In genomic region chr17:43832168-43832975, GRCh38 we compare ENCODE assay signal across 8 cellular contexts. TPM values are rescaled to one million over a fixed set of nuclear protein-coding genes. Genes with fewer than 3 reads are reported as not detected.
DNase-seq lines count a peak whose midpoint lies in the region; ATAC-seq and TF ChIP-seq lines count a peak whose summit lies in the region.

No MANE protein-coding gene starts in this region.

- peaks cover 18% of the 10 kb centered on the region for H3K27me3 ChIP-seq in CD4-positive, alpha-beta T cell (ENCODE audit: control insufficient read depth, insufficient read depth, low read length)
- peaks cover 29% of the 10 kb centered on the region for H3K27me3 ChIP-seq in HUES64 (ENCODE audit: insufficient read depth, low read length)

- no peak overlapping the region for H3K27ac Mint-ChIP-seq in CD4-positive, alpha-beta T cell
- no peak overlapping the region for H3K27ac Mint-ChIP-seq in activated CD4-positive, alpha-beta memory T cell treated with anti-CD3 and anti-CD28 coated beads for 36 hours
- no peak overlapping the region for H3K27ac Mint-ChIP-seq in natural killer cell treated with Interleukin-12 subunit alpha and Interleukin-12 subunit beta and Interleukin-15 and Interleukin-18, amount 100 ng/mL, for 72 hours

- peaks cover 49% of the 10 kb centered on the region for H3K27me3 Mint-ChIP-seq in CD4-positive, alpha-beta T cell
- H3K27me3 Mint-ChIP-seq in activated CD4-positive, alpha-beta memory T cell treated with anti-CD3 and anti-CD28 coated beads for 36 hours, result peaks cover 22% of the 10 kb centered on the region
- H3K27me3 Mint-ChIP-seq in natural killer cell treated with Interleukin-12 subunit alpha and Interleukin-12 subunit beta and Interleukin-15 and Interleukin-18, amount 100 ng/mL, for 72 hours, result peaks cover 23 to 32% of the 10 kb centered on the region in 2 donors

- 8% methylated on average over 50 of the region's 51 CpGs for WGBS in HUES64

- H3K4me1 ChIP-seq in HUES64 (ENCODE audit: insufficient read depth, low read length), result no peaks in the 10 kb centered on the region

- H3K9me3 Mint-ChIP-seq in CD4-positive, alpha-beta T cell, result no peaks in the 10 kb centered on the region
- H3K9me3 Mint-ChIP-seq in activated CD4-positive, alpha-beta memory T cell treated with anti-CD3 and anti-CD28 coated beads for 36 hours, result no peaks in the 10 kb centered on the region
- H3K9me3 Mint-ChIP-seq in natural killer cell treated with Interleukin-12 subunit alpha and Interleukin-12 subunit beta and Interleukin-15 and Interleukin-18, amount 100 ng/mL, for 72 hours, result no peaks in the 10 kb centered on the region

- H3K4me3 Mint-ChIP-seq in CD4-positive, alpha-beta T cell, result peak overlapping the region; percentile 77
- peak overlapping the region; percentile 70 for H3K4me3 Mint-ChIP-seq in activated CD4-positive, alpha-beta memory T cell treated with anti-CD3 and anti-CD28 coated beads for 36 hours
- peak overlapping the region; percentile 54 for H3K4me3 Mint-ChIP-seq in natural killer cell treated with Interleukin-12 subunit alpha and Interleukin-12 subunit beta and Interleukin-15 and Interleukin-18, amount 100 ng/mL, for 72 hours

- POLR2A ChIA-PET in CD4-positive, alpha-beta T cell (lab: Charles Lee), result no interaction called here
- POLR2A ChIA-PET in activated CD4-positive, alpha-beta memory T cell treated with anti-CD3 and anti-CD28 coated beads for 36 hours (lab: Charles Lee), result no interaction called here

- peak; percentile 7 for ATAC-seq in CD4-positive, alpha-beta T cell (ENCODE audit: poor library complexity)
- peak in 1 of 2 donors; percentile 31 for ATAC-seq in natural killer cell treated with Interleukin-12 subunit alpha and Interleukin-12 subunit beta and Interleukin-15 and Interleukin-18, amount 100 ng/mL, for 72 hours
- ATAC-seq in HG02759 (IDR thresholded peaks at IDR 0.05; ENCODE audit: unreplicated experiment), result no peak

- intact Hi-C loops in CD4-positive, alpha-beta T cell (cut with DNase I, micrococcal nuclease), result no loop called here
- intact Hi-C loops in activated CD4-positive, alpha-beta memory T cell treated with anti-CD3 and anti-CD28 coated beads for 36 hours (cut with micrococcal nuclease), result no loop called here

- H3K27ac ChIP-seq in CD4-positive, alpha-beta T cell (ENCODE audit: low read depth, low read length), result no peak overlapping the region
- no peak overlapping the region for H3K27ac ChIP-seq in HUES64 (ENCODE audit: low read depth, low read length)

- 0 out of 2 replicates have a peak overlapping the region, but pooled peaks have one; percentile 42 for H3K9ac ChIP-seq in HUES64 (ENCODE audit: low read depth, low read length)

- H3K4me3 ChIP-seq in HUES64 (ENCODE audit: low read length) (peak overlapping the region; percentile 65), fibroblast of mammary gland (ENCODE audit: control insufficient read depth, low read depth, low read length) (peak overlapping the region; percentile 53)

- H3K36me3 ChIP-seq in HUES64 (ENCODE audit: insufficient read depth, low read length), result peaks cover 4% of the 10 kb centered on the region

- peak in 3 of 10 experiments; percentile 1 to 36 (median 3) for DNase-seq in CD4-positive, alpha-beta T cell
- peak; percentile 25 for DNase-seq in activated CD4-positive, alpha-beta memory T cell treated with anti-CD3 and anti-CD28 coated beads for 36 hours
- peak; percentile 75 for DNase-seq in fibroblast of mammary gland (ENCODE audit: low read depth)
- no peak for DNase-seq in natural killer cell treated with Interleukin-12 subunit alpha and Interleukin-12 subunit beta and Interleukin-15 and Interleukin-18, amount 100 ng/mL, for 72 hours (ENCODE audit: low spot score)
- no peak for DNase-seq in cerebellar cortex (ENCODE audit: low spot score)
- no peak for DNase-seq in NCI-H1930 (lab: John Stamatoyannopoulos, UW)

- H3K36me3 Mint-ChIP-seq in CD4-positive, alpha-beta T cell (ENCODE audit: low read depth), result no peaks in the 10 kb centered on the region
- no peaks in the 10 kb centered on the region for H3K36me3 Mint-ChIP-seq in activated CD4-positive, alpha-beta memory T cell treated with anti-CD3 and anti-CD28 coated beads for 36 hours
- no peaks in the 10 kb centered on the region for H3K36me3 Mint-ChIP-seq in natural killer cell treated with Interleukin-12 subunit alpha and Interleukin-12 subunit beta and Interleukin-15 and Interleukin-18, amount 100 ng/mL, for 72 hours

- H3K4me1 Mint-ChIP-seq in CD4-positive, alpha-beta T cell (ENCODE audit: low read depth), result peaks cover 12% of the 10 kb centered on the region
- H3K4me1 Mint-ChIP-seq in activated CD4-positive, alpha-beta memory T cell treated with anti-CD3 and anti-CD28 coated beads for 36 hours (ENCODE audit: low read depth), result peaks cover 22% of the 10 kb centered on the region
- peaks cover 12 to 14% of the 10 kb centered on the region in 2 donors for H3K4me1 Mint-ChIP-seq in natural killer cell treated with Interleukin-12 subunit alpha and Interleukin-12 subunit beta and Interleukin-15 and Interleukin-18, amount 100 ng/mL, for 72 hours (ENCODE audit: low read depth in 2 of 2)

- H3K9me3 ChIP-seq in CD4-positive, alpha-beta T cell (ENCODE audit: control insufficient read depth, low read length), result no peaks in the 10 kb centered on the region
- peaks cover 7% of the 10 kb centered on the region; the same call in 1 of the 2 replicates for H3K9me3 ChIP-seq in HUES64 (ENCODE audit: insufficient read depth, low read depth, low read length)

- CTCF ChIA-PET in CD4-positive, alpha-beta T cell (lab: Charles Lee), result interaction anchor here (0.7 kb wide), 1 partner anchor 14 kb away, joined by 3 read pairs; no protein-coding TSS in a partner anchor
- CTCF ChIA-PET in activated CD4-positive, alpha-beta memory T cell treated with anti-CD3 and anti-CD28 coated beads for 36 hours (lab: Charles Lee), result interaction anchor here (1.3 kb wide), 1 partner anchor 12 kb away, joined by 5 read pairs; no protein-coding TSS in a partner anchor

- no peak for TF ChIP-seq CTCF in CD4-positive, alpha-beta T cell (IDR thresholded peaks at IDR 0.05)
- no peak for TF ChIP-seq CTCF in fibroblast of mammary gland (conservative IDR thresholded peaks at IDR 0.05; ENCODE audit: control insufficient read depth, insufficient read depth, low read depth, low read length)

RNA-seq across cellular contexts. Expression of gene MPP3, which starts 0.6 kb away (rescaled TPM):
- total RNA-seq in CD4-positive, alpha-beta T cell, result under 1 TPM in 1 of 2 experiments, not detected in 1; 0.14 TPM
- polyA plus RNA-seq in HUES64 (2013, experiment 1 of 2), result 3.7 TPM
- polyA plus RNA-seq in HUES64 (2013, experiment 2 of 2), result 3.9 TPM
- total RNA-seq in activated CD4-positive, alpha-beta memory T cell treated with anti-CD3 and anti-CD28 coated beads for 36 hours, result under 1 TPM; 0.41 to 0.62 TPM
- total RNA-seq in natural killer cell treated with Interleukin-12 subunit alpha and Interleukin-12 subunit beta and Interleukin-15 and Interleukin-18, amount 100 ng/mL, for 72 hours, result not detected

RNA-seq across cellular contexts. Expression of gene CD300LG, which starts 14.6 kb away (rescaled TPM):
- total RNA-seq in CD4-positive, alpha-beta T cell, result not detected
- polyA plus RNA-seq in HUES64 (2013, experiment 1 of 2), result not detected
- polyA plus RNA-seq in HUES64 (2013, experiment 2 of 2), result not detected
- total RNA-seq in activated CD4-positive, alpha-beta memory T cell treated with anti-CD3 and anti-CD28 coated beads for 36 hours, result not detected
- total RNA-seq in natural killer cell treated with Interleukin-12 subunit alpha and Interleukin-12 subunit beta and Interleukin-15 and Interleukin-18, amount 100 ng/mL, for 72 hours, result not detected

RNA-seq across cellular contexts. Expression of gene CFAP97D1, which starts 52.1 kb away (rescaled TPM):
- total RNA-seq in CD4-positive, alpha-beta T cell, result not detected
- polyA plus RNA-seq in HUES64 (2013, experiment 1 of 2), result not detected
- not detected for polyA plus RNA-seq in HUES64 (2013, experiment 2 of 2)
- total RNA-seq in activated CD4-positive, alpha-beta memory T cell treated with anti-CD3 and anti-CD28 coated beads for 36 hours, result not detected
- total RNA-seq in natural killer cell treated with Interleukin-12 subunit alpha and Interleukin-12 subunit beta and Interleukin-15 and Interleukin-18, amount 100 ng/mL, for 72 hours, result not detected

RNA-seq across cellular contexts. Expression of gene DUSP3, which starts 53.6 kb away (rescaled TPM):
- total RNA-seq in CD4-positive, alpha-beta T cell, result 10 to 100 TPM; 10.6 to 12.6 TPM
- 12.8 TPM for polyA plus RNA-seq in HUES64 (2013, experiment 1 of 2)
- polyA plus RNA-seq in HUES64 (2013, experiment 2 of 2), result 14.3 TPM
- 10 to 100 TPM; 13.8 to 14.8 TPM for total RNA-seq in activated CD4-positive, alpha-beta memory T cell treated with anti-CD3 and anti-CD28 coated beads for 36 hours
- total RNA-seq in natural killer cell treated with Interleukin-12 subunit alpha and Interleukin-12 subunit beta and Interleukin-15 and Interleukin-18, amount 100 ng/mL, for 72 hours, result 10 to 100 TPM in 1 of 2 donors, 1 to 10 TPM in 1; 7.0 to 12.0 TPM

Comparison
In these comparisons a context has a peak if more than half of its experiments do, and no peak if none do; other contexts are left out.
1. DNase-seq: peak in activated CD4-positive, alpha-beta memory T cell treated with anti-CD3 and anti-CD28 coated beads for 36 hours (single experiment) and fibroblast of mammary gland (single experiment); none in natural killer cell treated with Interleukin-12 subunit alpha and Interleukin-12 subunit beta and Interleukin-15 and Interleukin-18, amount 100 ng/mL, for 72 hours (single experiment), cerebellar cortex (single experiment) and NCI-H1930 (0 of 2).
2. Peak in every context shown above with its lines, with median percentiles within 50 percentile points of each other: H3K4me3 Mint-ChIP-seq.